Comparison of ENCODE assay signal across 20 cellular contexts in genomic region chr11:93958991-93959390, GRCh38.
"Had no signal": no experiment of that assay in that cellular context is flagged by ENCODE, and none has a peak within 500 bp of the region (broad histone marks: within the 10 kb centered on the region; RNA-seq: fewer than 3 reads in every experiment).

No MANE protein-coding gene starts in this region.

- DNase-seq: activated CD4-positive, alpha-beta memory T cell treated with anti-CD3 and anti-CD28 coated beads for 36 hours; activated CD4-positive, alpha-beta T cell treated with anti-CD3 and anti-CD28 coated beads, Interleukin-2, amount 10 ng/mL, durations not matched to agents 24 days and 14 days; activated CD4-positive, CD25-positive, alpha-beta regulatory T cell treated with anti-CD3 and anti-CD28 coated beads, Interleukin-2, amount 50 U/mL, for 72 hours; activated CD8-positive, alpha-beta memory T cell treated with anti-CD3 and anti-CD28 coated beads, Interleukin-2, amount 50 U/mL, for 4 hours; activated gamma-delta T cell; activated naive CD4-positive, alpha-beta T cell treated with anti-CD3 and anti-CD28 coated beads, Interleukin-2, amount 10 ng/mL, durations not matched to agents 7 days and 5 days; activated naive CD8-positive, alpha-beta T cell treated with anti-CD3 and anti-CD28 coated beads, Interleukin-2, amount 10 ng/mL, durations not matched to agents 7 days and 5 days; activated T-cell treated with anti-CD3 and anti-CD28 coated beads, Interleukin-2, amount 50 U/mL, for 1 hour; brain microvascular endothelial cell; foreskin fibroblast; head of caudate nucleus; hippocampal formation; left cardiac atrium; naive thymus-derived CD4-positive, alpha-beta T cell; ovary; right lobe of liver; stimulated activated CD4-positive, alpha-beta T cell treated with anti-CD3 and anti-CD28 coated beads, Interleukin-2, amount 100 ng/mL, for 48 hours; stimulated activated naive CD8-positive, alpha-beta T cell treated with anti-CD3 and anti-CD28 coated beads, Interleukin-15, Interleukin-2, amounts not matched to agents 100 U/mL and 50 U/mL, for 24 hours; testis; transverse colon had no signal
